8 cellular contexts compared by ENCODE assay signal in the genomic region with DNA sequence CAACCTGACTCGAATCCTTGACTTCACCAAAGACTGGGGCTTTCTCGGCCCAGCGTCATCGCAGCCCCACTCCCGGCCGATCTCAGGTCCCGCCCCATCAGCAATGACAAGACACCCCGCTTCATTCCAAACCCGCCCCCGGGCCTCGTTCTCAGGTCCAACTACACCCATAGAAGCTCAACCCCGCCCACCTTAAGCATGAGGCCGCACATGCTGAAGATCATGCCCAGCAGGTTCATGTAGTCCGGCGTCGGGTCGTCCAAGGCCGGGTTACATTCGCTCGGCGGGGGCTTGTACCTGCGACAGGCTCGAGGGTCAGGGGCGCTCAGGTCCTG. TPM values are rescaled to one million over a fixed set of nuclear protein-coding genes. Genes with fewer than 3 reads are reported as not detected.
DNase-seq lines count a peak whose midpoint lies in the region; ATAC-seq and TF ChIP-seq lines count a peak whose summit lies in the region.

No MANE protein-coding gene starts in this region.

- CTCF ChIA-PET in Panc1 (lab: Charles Lee) = interaction anchor here (0.5 kb wide), 1 partner anchor 104 kb away, joined by 3 read pairs; no protein-coding TSS in a partner anchor

- H3K27ac ChIP-seq in Panc1 (ENCODE audit: low read length) (peak overlapping the region; percentile 98), tibial artery (peak overlapping the region; percentile 93 to 95)

- no peak for DNase-seq in Panc1 (ENCODE audit: low read depth, low spot score)
- peak; percentile 56 for DNase-seq in activated gamma-delta T cell treated with Interleukin-2 at 50 U/mL for 16 hours
- DNase-seq in foreskin fibroblast = peak; percentile 71 to 87
- peak; percentile 24 for DNase-seq in non-pigmented ciliary epithelial cell (ENCODE audit: low read depth)
- peak; percentile 72 to 77 for DNase-seq in tibial artery
- no peak for DNase-seq in GM20000 (ENCODE audit: low spot score)

- H3K27me3 ChIP-seq in Panc1 (ENCODE audit: control insufficient read depth, insufficient read depth, low read length) = no peaks in the 10 kb centered on the region
- no peaks in the 10 kb centered on the region for H3K27me3 ChIP-seq in tibial artery

- BruUV-seq in Panc1 (replicated peaks; lab: Mats Ljungman, UMichigan) = TSS peak; percentile 89

- ATAC-seq in GM19035 (IDR thresholded peaks at IDR 0.05; ENCODE audit: unreplicated experiment) (peak; percentile 6), Panc1 (peak; percentile 8; the same call in 1 of the 2 replicates), GM21786 (IDR thresholded peaks at IDR 0.05; ENCODE audit: unreplicated experiment) (no peak)

- POLR2A ChIA-PET in Panc1 (lab: Charles Lee) = interaction anchor here (0.6 kb wide), 1 partner anchor 529 kb away, joined by 3 read pairs; a partner anchor contains a TSS

- H3K9me3 ChIP-seq in Panc1 (ENCODE audit: control insufficient read depth, insufficient read depth, low read depth, low read length) (no peaks in the 10 kb centered on the region), tibial artery (no peaks in the 10 kb centered on the region)

- in situ Hi-C loops in Panc1 (cut with HindIII; ENCODE audit: low pct_unique_long_range_greater_than_20kb, low sequenced_read_pairs) = no loop called here

- intact Hi-C loops in Panc1 (cut with micrococcal nuclease; ENCODE audit: unreplicated experiment) (no loop called here), tibial artery (cut with DNase I; ENCODE audit: low total_unique reads) (no loop called here)

- no peak for TF ChIP-seq CTCF in Panc1 (IDR thresholded peaks at IDR 0.05)
- no peak for TF ChIP-seq CTCF in foreskin fibroblast (IDR thresholded peaks at IDR 0.05; ENCODE audit: low read depth, low read length)
- no peak for TF ChIP-seq CTCF in tibial artery (IDR thresholded peaks at IDR 0.05)
- TF ChIP-seq CTCF in GM20000 (IDR thresholded peaks at IDR 0.05; ENCODE audit: extremely low read depth, missing control alignments) = no peak

- H3K36me3 ChIP-seq in Panc1 (ENCODE audit: control insufficient read depth, insufficient read depth, low read length) (peaks cover 3% of the 10 kb centered on the region; the same call in 1 of the 2 replicates), tibial artery (peaks cover 8 to 47% (median 24%) of the 10 kb centered on the region in 3 donors)

- H3K4me3 ChIP-seq in Panc1 (ENCODE audit: low read depth in 2 of 2, low read length in 2 of 2) (peak overlapping the region; percentile 87 to 93), foreskin fibroblast (ENCODE audit: low read depth in 1 of 2, low read length in 2 of 2) (peak overlapping the region; percentile 72 to 97), tibial artery (peak overlapping the region; percentile 72 to 75)

- H3K4me1 ChIP-seq in Panc1 (ENCODE audit: control insufficient read depth, insufficient read depth, low read length) (peaks cover 3% of the 10 kb centered on the region), tibial artery (peaks cover 0 to 53% (median 38%) of the 10 kb centered on the region in 4 donors)

RNA-seq across cellular contexts. Expression of a gene that starts 2.3 kb away (rescaled TPM):
- total RNA-seq in Panc1 (2021; ENCODE audit: unreplicated experiment) = 10.8 TPM
- 28.4 TPM for polyA plus RNA-seq in Panc1 (2012; ENCODE audit: insufficient read length)

RNA-seq across cellular contexts. Expression of a gene that starts 2.4 kb away (rescaled TPM):
- total RNA-seq in Panc1 (2021; ENCODE audit: unreplicated experiment) = 43.0 TPM
- polyA plus RNA-seq in Panc1 (2012; ENCODE audit: insufficient read length) = 28.9 TPM

RNA-seq across cellular contexts. Expression of a gene that starts 12.8 kb away (rescaled TPM):
- 76.9 TPM for total RNA-seq in Panc1 (2021; ENCODE audit: unreplicated experiment)
- 105 TPM for polyA plus RNA-seq in Panc1 (2012; ENCODE audit: insufficient read length)

RNA-seq across cellular contexts. Expression of a gene that starts 18.9 kb away (rescaled TPM):
- not detected for total RNA-seq in Panc1 (2021; ENCODE audit: unreplicated experiment)
- polyA plus RNA-seq in Panc1 (2012; ENCODE audit: insufficient read length) = not detected

RNA-seq across cellular contexts. Expression of a gene that starts 27.5 kb away (rescaled TPM):
- 12.4 TPM for total RNA-seq in Panc1 (2021; ENCODE audit: unreplicated experiment)
- 15.2 TPM for polyA plus RNA-seq in Panc1 (2012; ENCODE audit: insufficient read length)

Comparison
In these comparisons a context has a peak if more than half of its experiments do, and no peak if none do; other contexts are left out.
1. DNase-seq: peak in activated gamma-delta T cell treated with Interleukin-2 at 50 U/mL for 16 hours (single experiment), foreskin fibroblast (2 of 2), non-pigmented ciliary epithelial cell (single experiment) and tibial artery (2 of 2); none in Panc1 (single experiment) and GM20000 (single experiment).
2. Peak in every context shown above with its lines, with median percentiles within 50 percentile points of each other: H3K4me3 ChIP-seq.